Comparison of ENCODE assay signal across 8 cellular contexts in the genomic region with DNA sequence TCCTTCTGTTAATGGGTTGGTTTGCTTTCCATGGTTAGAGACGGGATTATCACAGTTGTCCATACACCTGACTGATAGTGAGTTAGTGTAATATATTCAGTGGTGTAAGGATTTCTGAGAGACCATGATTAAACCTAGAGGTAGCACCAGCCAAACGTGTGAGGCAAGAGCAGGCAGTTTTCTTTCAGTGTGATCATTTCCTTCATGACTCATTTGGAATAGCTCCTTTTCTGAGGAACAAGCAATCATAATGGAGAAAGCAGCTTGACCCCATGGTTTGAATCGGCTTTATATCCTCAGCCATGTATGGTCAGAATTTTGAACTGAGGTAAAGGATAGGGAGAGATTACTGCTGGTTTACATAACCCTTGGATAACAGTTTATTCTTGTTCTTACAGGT. TPM values are rescaled to one million over a fixed set of nuclear protein-coding genes. Genes with fewer than 3 reads are reported as not detected.
DNase-seq lines count a peak whose midpoint lies in the region; ATAC-seq and TF ChIP-seq lines count a peak whose summit lies in the region.

No MANE protein-coding gene starts in this region.

- H3K9me3 ChIP-seq in Karpas-422 (ENCODE audit: low read length): no peaks in the 10 kb centered on the region
- no peaks in the 10 kb centered on the region for H3K9me3 ChIP-seq in breast epithelium

- H3K27me3 ChIP-seq in Karpas-422 (ENCODE audit: low read length) (no peaks in the 10 kb centered on the region), breast epithelium (no peaks in the 10 kb centered on the region)

- peak overlapping the region; percentile 2; the same call in 1 of the 2 replicates for H3K9ac ChIP-seq in Karpas-422 (ENCODE audit: low read length)

- intact Hi-C loops in breast epithelium (cut with DNase I; ENCODE audit: low total_unique reads): no loop called here

- DNase-seq in AG09319 (ENCODE audit: extremely low read depth, low read depth) (peak; percentile 50), Karpas-422 (no peak), breast epithelium (ENCODE audit: low spot score in 2 of 2) (no peak), medulla oblongata (ENCODE audit: extremely low spot score) (peak; percentile 36), cerebellum (ENCODE audit: low spot score) (no peak), T1000 (lab: John Stamatoyannopoulos, UW) (no peak)

- H3K9me2 ChIP-seq in Karpas-422 (replicated peaks; ENCODE audit: insufficient read depth, low read length): no peaks in the 10 kb centered on the region

- peaks cover 40% of the 10 kb centered on the region; the same call in 1 of the 2 replicates for H3K36me3 ChIP-seq in Karpas-422 (ENCODE audit: insufficient read depth, low read length)
- no peaks in the 10 kb centered on the region for H3K36me3 ChIP-seq in breast epithelium

- TF ChIP-seq CTCF in AG09319 (IDR thresholded peaks at IDR 0.05; ENCODE audit: low read depth, low read length) (no peak), breast epithelium (IDR thresholded peaks at IDR 0.05) (no peak)

- TF ChIP-seq POLR2A in breast epithelium (IDR thresholded peaks at IDR 0.05): no peak

- no peak for ATAC-seq in GM19397 (IDR thresholded peaks at IDR 0.05; ENCODE audit: unreplicated experiment)
- ATAC-seq in GM18517 (IDR thresholded peaks at IDR 0.05; ENCODE audit: unreplicated experiment): no peak

- H4K20me1 ChIP-seq in Karpas-422 (ENCODE audit: insufficient read depth, low read depth, low read length): no peaks in the 10 kb centered on the region

- peak overlapping the region; percentile 88 for H3K4me2 ChIP-seq in Karpas-422 (ENCODE audit: low read depth, low read length, poor library complexity, severe bottlenecking)

- H2AFZ ChIP-seq in Karpas-422 (ENCODE audit: low read length): 0 out of 2 replicates have a peak overlapping the region, but pooled peaks have one; percentile 2

- H3K27ac ChIP-seq in Karpas-422 (ENCODE audit: low read length): peak overlapping the region; percentile 12; the same call in 1 of the 2 replicates
- H3K27ac ChIP-seq in breast epithelium: peak overlapping the region; percentile 57 to 71

- peaks cover 48% of the 10 kb centered on the region for H3K79me2 ChIP-seq in Karpas-422 (ENCODE audit: low read length)

- H3K4me3 ChIP-seq in Karpas-422 (ENCODE audit: low read length): no peak overlapping the region
- no peak overlapping the region for H3K4me3 ChIP-seq in breast epithelium

- H3K4me1 ChIP-seq in Karpas-422 (ENCODE audit: low read length) (peaks cover 43% of the 10 kb centered on the region), breast epithelium (no peaks in the 10 kb centered on the region)

RNA-seq across cellular contexts. Expression of a gene that starts 2.9 kb away (rescaled TPM):
- total RNA-seq in Karpas-422 (2014; rRNA removed; shearing (Covaris generic); ENCODE audit: low replicate concordance): 16.1 and 29.3 TPM in 2 replicates
- 10 to 100 TPM in 2 of 3 donors, 1 to 10 TPM in 1; 5.8 to 17.3 (median 10.2) TPM for total RNA-seq in breast epithelium
- total RNA-seq in cerebellum: 11.2 TPM

RNA-seq across cellular contexts. Expression of a gene that starts 24.1 kb away (rescaled TPM):
- total RNA-seq in Karpas-422 (2014; rRNA removed; shearing (Covaris generic); ENCODE audit: low replicate concordance): 80.0 and 87.6 TPM in 2 replicates
- total RNA-seq in breast epithelium: 10 to 100 TPM; 79.2 to 82.9 (median 80.0) TPM
- 38.4 TPM for total RNA-seq in cerebellum

RNA-seq across cellular contexts. Expression of a gene that starts 43.6 kb away (rescaled TPM):
- total RNA-seq in Karpas-422 (2014; rRNA removed; shearing (Covaris generic); ENCODE audit: low replicate concordance): 0.71 and 1.3 TPM in 2 replicates
- total RNA-seq in breast epithelium: 1 to 10 TPM; 1.6 to 4.5 (median 1.8) TPM
- total RNA-seq in cerebellum: 5.6 TPM

Comparison
In these comparisons a context has a peak if more than half of its experiments do, and no peak if none do; other contexts are left out.
1. DNase-seq: peak in AG09319 (single experiment) and medulla oblongata (single experiment); none in Karpas-422 (single experiment), breast epithelium (0 of 2), cerebellum (single experiment) and T1000 (single experiment).